ENCODE assay signal across 1 cellular context in the genomic region with DNA sequence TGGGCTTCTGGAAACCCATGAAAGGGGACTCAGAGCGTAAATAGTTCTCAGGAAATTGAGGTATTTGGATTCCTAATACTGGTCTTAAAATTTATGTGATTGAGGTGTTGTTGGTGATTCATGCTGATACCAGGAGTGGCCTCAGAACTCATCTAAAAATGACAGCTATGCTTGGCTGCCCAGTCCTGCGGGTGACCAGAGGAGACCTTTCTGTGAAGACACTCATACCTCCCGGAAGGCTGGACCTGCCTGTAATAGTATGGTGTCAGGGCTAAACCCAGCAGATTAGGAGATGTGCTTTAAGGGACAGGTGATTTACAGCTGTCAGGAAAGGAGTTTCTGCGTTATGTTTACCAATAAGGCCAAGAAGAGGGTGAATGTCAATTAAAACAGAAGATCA.
TF ChIP-seq lines count a peak whose summit lies in the region.

No MANE protein-coding gene starts in this region.

TF ChIP-seq in K562, 482 proteins besides CTCF, POLR2A, EP300 and RAD21:
- TF ChIP-seq MEF2A (IDR thresholded peaks at IDR 0.05; ENCODE audit: control insufficient read depth, low read depth, low read length) = no peak
- TF ChIP-seq, protein P1, sequence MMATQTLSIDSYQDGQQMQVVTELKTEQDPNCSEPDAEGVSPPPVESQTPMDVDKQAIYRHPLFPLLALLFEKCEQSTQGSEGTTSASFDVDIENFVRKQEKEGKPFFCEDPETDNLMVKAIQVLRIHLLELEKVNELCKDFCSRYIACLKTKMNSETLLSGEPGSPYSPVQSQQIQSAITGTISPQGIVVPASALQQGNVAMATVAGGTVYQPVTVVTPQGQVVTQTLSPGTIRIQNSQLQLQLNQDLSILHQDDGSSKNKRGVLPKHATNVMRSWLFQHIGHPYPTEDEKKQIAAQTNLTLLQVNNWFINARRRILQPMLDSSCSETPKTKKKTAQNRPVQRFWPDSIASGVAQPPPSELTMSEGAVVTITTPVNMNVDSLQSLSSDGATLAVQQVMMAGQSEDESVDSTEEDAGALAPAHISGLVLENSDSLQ (IDR thresholded peaks at IDR 0.05) = peak; percentile 10; the same call in 1 of the 2 replicates
TF ChIP-seq in K562: peak in this region for 1.
